25 cellular contexts compared by ENCODE assay signal in the genomic region with DNA sequence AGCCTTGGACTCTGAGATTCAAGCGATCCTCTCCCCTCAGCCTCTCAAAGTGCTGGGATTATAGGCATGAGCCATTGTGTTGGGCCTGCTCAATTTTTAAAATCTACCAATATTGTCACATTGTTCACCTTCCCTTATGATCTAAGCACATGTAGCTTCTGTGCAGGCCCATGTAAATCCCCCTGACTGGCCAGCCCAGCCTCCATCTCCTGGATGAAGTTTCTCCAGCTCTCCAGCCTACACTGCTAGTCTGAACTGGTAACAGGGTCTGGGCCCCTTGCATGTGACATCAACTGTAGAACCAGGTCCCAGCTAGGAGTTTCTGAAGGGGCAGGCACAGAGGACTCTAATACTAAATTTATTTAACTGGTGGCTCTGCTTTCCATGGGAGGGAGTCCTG. TPM values are rescaled to one million over a fixed set of nuclear protein-coding genes. Genes with fewer than 3 reads are reported as not detected.
DNase-seq lines count a peak whose midpoint lies in the region; ATAC-seq lines count a peak whose summit lies in the region.
"Had no signal": no experiment of that assay in that cellular context is flagged by ENCODE, and none has a peak within 500 bp of the region (broad histone marks: within the 10 kb centered on the region; RNA-seq: fewer than 3 reads in every experiment).

No MANE protein-coding gene starts in this region.

- peaks cover 54% of the 10 kb centered on the region for H3K4me1 Mint-ChIP-seq in activated CD4-positive, alpha-beta T cell treated with anti-CD3 and anti-CD28 coated beads, Interleukin-2, amount 10 ng/mL, durations not matched to agents 7 days and 5 days
- peaks cover 54% of the 10 kb centered on the region for H3K4me1 Mint-ChIP-seq in stimulated activated naive CD8-positive, alpha-beta T cell treated with anti-CD3 and anti-CD28 coated beads, Interleukin-15, amount 100 ng/mL, for 72 hours
- peaks cover 92% of the 10 kb centered on the region in 2 donors for H3K4me1 Mint-ChIP-seq in immature natural killer cell
- peaks cover 13 to 26% of the 10 kb centered on the region in 2 donors for H3K4me1 Mint-ChIP-seq in stimulated activated naive B cell treated with anti-CD40 and anti-IgM and Interleukin-4, amounts not matched to agents 10 μg/mL and 1 μg/mL and 100 μg/mL, for 72 hours

- DNase-seq in activated CD4-positive, alpha-beta T cell treated with anti-CD3 and anti-CD28 coated beads, Interleukin-2, amount 10 ng/mL, durations not matched to agents 7 days and 5 days = no peak
- no peak for DNase-seq in activated CD4-positive, alpha-beta T cell treated with anti-CD3 and anti-CD28 coated beads for 1 hour
- no peak for DNase-seq in stimulated activated naive CD8-positive, alpha-beta T cell treated with anti-CD3 and anti-CD28 coated beads, Interleukin-15, amount 100 ng/mL, for 72 hours
- no peak for DNase-seq in stimulated activated naive CD8-positive, alpha-beta T cell treated with anti-CD3 and anti-CD28 coated beads, Interleukin-15, Interleukin-2, amounts not matched to agents 100 U/mL and 50 U/mL, for 24 hours
- no peak for DNase-seq in immature natural killer cell
- no peak for DNase-seq in stimulated activated naive B cell treated with anti-CD40 and anti-IgM and Interleukin-4, amounts not matched to agents 10 μg/mL and 1 μg/mL and 100 μg/mL, for 72 hours
- no peak for DNase-seq in NCI-H69 (lab: John Stamatoyannopoulos, UW)
- DNase-seq: AML-193; CD4-positive, CD25-positive, alpha-beta regulatory T cell; glutamatergic neuron; GM23248; Kasumi-1; mammary epithelial cell; NCI-H1417; NCI-H2029; NCI-H526; right cardiac atrium; Right ventricle myocardium superior; stimulated activated CD4-positive, alpha-beta T cell treated with anti-CD3 and anti-CD28 coated beads, Interleukin-2, amount 100 ng/mL, for 24 hours; stimulated activated CD8-positive, alpha-beta memory T cell treated with anti-CD3 and anti-CD28 coated beads, Interleukin-4, amount 100 ng/mL, for 48 hours; T1000; tibial artery; WERI-Rb-1 had no signal

- H3K27ac Mint-ChIP-seq in activated CD4-positive, alpha-beta T cell treated with anti-CD3 and anti-CD28 coated beads, Interleukin-2, amount 10 ng/mL, durations not matched to agents 7 days and 5 days = peak overlapping the region; percentile 58
- peak overlapping the region; percentile 30 to 55 for H3K27ac Mint-ChIP-seq in stimulated activated naive CD8-positive, alpha-beta T cell treated with anti-CD3 and anti-CD28 coated beads, Interleukin-15, amount 100 ng/mL, for 72 hours
- peak overlapping the region; percentile 98 to 100 (median 99) for H3K27ac Mint-ChIP-seq in immature natural killer cell
- peak overlapping the region; percentile 84 for H3K27ac Mint-ChIP-seq in stimulated activated naive B cell treated with anti-CD40 and anti-IgM and Interleukin-4, amounts not matched to agents 10 μg/mL and 1 μg/mL and 100 μg/mL, for 72 hours

- H3K36me3 Mint-ChIP-seq in activated CD4-positive, alpha-beta T cell treated with anti-CD3 and anti-CD28 coated beads, Interleukin-2, amount 10 ng/mL, durations not matched to agents 7 days and 5 days (ENCODE audit: low read depth) = peaks cover 71% of the 10 kb centered on the region
- peaks cover 34 to 52% (median 45%) of the 10 kb centered on the region in 3 donors for H3K36me3 Mint-ChIP-seq in immature natural killer cell
- peaks cover 60 to 68% of the 10 kb centered on the region in 2 donors for H3K36me3 Mint-ChIP-seq in stimulated activated naive B cell treated with anti-CD40 and anti-IgM and Interleukin-4, amounts not matched to agents 10 μg/mL and 1 μg/mL and 100 μg/mL, for 72 hours

- CTCF ChIA-PET in activated CD4-positive, alpha-beta T cell treated with anti-CD3 and anti-CD28 coated beads, Interleukin-2, amount 10 ng/mL, durations not matched to agents 7 days and 5 days (lab: Charles Lee) = interaction anchor here (0.5 to 1.4 kb wide), 4 partner anchors 8 to 18 kb away, joined by 3 to 4 read pairs (median 4); no protein-coding TSS in a partner anchor

- no peak overlapping the region for H3K4me3 Mint-ChIP-seq in activated CD4-positive, alpha-beta T cell treated with anti-CD3 and anti-CD28 coated beads, Interleukin-2, amount 10 ng/mL, durations not matched to agents 7 days and 5 days
- peak overlapping the region; percentile 38 to 73 for H3K4me3 Mint-ChIP-seq in stimulated activated naive CD8-positive, alpha-beta T cell treated with anti-CD3 and anti-CD28 coated beads, Interleukin-15, amount 100 ng/mL, for 72 hours
- peak overlapping the region; percentile 81 to 96 (median 84) for H3K4me3 Mint-ChIP-seq in immature natural killer cell
- no peak overlapping the region for H3K4me3 Mint-ChIP-seq in stimulated activated naive B cell treated with anti-CD40 and anti-IgM and Interleukin-4, amounts not matched to agents 10 μg/mL and 1 μg/mL and 100 μg/mL, for 72 hours

- H3K9me3 Mint-ChIP-seq in activated CD4-positive, alpha-beta T cell treated with anti-CD3 and anti-CD28 coated beads, Interleukin-2, amount 10 ng/mL, durations not matched to agents 7 days and 5 days = no peaks in the 10 kb centered on the region
- no peaks in the 10 kb centered on the region for H3K9me3 Mint-ChIP-seq in stimulated activated naive CD8-positive, alpha-beta T cell treated with anti-CD3 and anti-CD28 coated beads, Interleukin-15, amount 100 ng/mL, for 72 hours
- H3K9me3 Mint-ChIP-seq in immature natural killer cell = peaks cover 0 to 2% (median 0%) of the 10 kb centered on the region in 6 donors
- H3K9me3 Mint-ChIP-seq in stimulated activated naive B cell treated with anti-CD40 and anti-IgM and Interleukin-4, amounts not matched to agents 10 μg/mL and 1 μg/mL and 100 μg/mL, for 72 hours = no peaks in the 10 kb centered on the region
- H3K9me3 Mint-ChIP-seq: CD4-positive, CD25-positive, alpha-beta regulatory T cell had no signal

- no peaks in the 10 kb centered on the region for H3K27me3 Mint-ChIP-seq in activated CD4-positive, alpha-beta T cell treated with anti-CD3 and anti-CD28 coated beads, Interleukin-2, amount 10 ng/mL, durations not matched to agents 7 days and 5 days
- H3K27me3 Mint-ChIP-seq in stimulated activated naive CD8-positive, alpha-beta T cell treated with anti-CD3 and anti-CD28 coated beads, Interleukin-15, amount 100 ng/mL, for 72 hours = no peaks in the 10 kb centered on the region
- H3K27me3 Mint-ChIP-seq in immature natural killer cell (ENCODE audit: low read depth in 3 of 3) = peaks cover 13 to 25% (median 24%) of the 10 kb centered on the region in 3 donors
- H3K27me3 Mint-ChIP-seq in stimulated activated naive B cell treated with anti-CD40 and anti-IgM and Interleukin-4, amounts not matched to agents 10 μg/mL and 1 μg/mL and 100 μg/mL, for 72 hours = no peaks in the 10 kb centered on the region
- H3K27me3 Mint-ChIP-seq: CD4-positive, CD25-positive, alpha-beta regulatory T cell had no signal

- ATAC-seq in stimulated activated naive CD8-positive, alpha-beta T cell treated with anti-CD3 and anti-CD28 coated beads, Interleukin-15, amount 100 ng/mL, for 72 hours = no peak
- no peak for ATAC-seq in stimulated activated naive CD8-positive, alpha-beta T cell treated with anti-CD3 and anti-CD28 coated beads, Interleukin-15, Interleukin-2, amounts not matched to agents 100 U/mL and 50 U/mL, for 24 hours
- no peak for ATAC-seq in stimulated activated naive B cell treated with anti-CD40 and anti-IgM and Interleukin-4, amounts not matched to agents 10 μg/mL and 1 μg/mL and 100 μg/mL, for 72 hours (replicated peaks)
- ATAC-seq in GM21529 (IDR thresholded peaks at IDR 0.05; ENCODE audit: unreplicated experiment) = no peak
- ATAC-seq: HepG2, right cardiac atrium had no signal

- POLR2A ChIA-PET in activated CD4-positive, alpha-beta T cell treated with anti-CD3 and anti-CD28 coated beads, Interleukin-2, amount 10 ng/mL, durations not matched to agents 7 days and 5 days (lab: Charles Lee) = interaction anchor here (0.5 kb wide), 1 partner anchor 98 kb away, joined by 3 read pairs; no protein-coding TSS in a partner anchor

RNA-seq across cellular contexts. Expression of a gene that starts 32.8 kb away (rescaled TPM):
- total RNA-seq in activated CD4-positive, alpha-beta T cell treated with anti-CD3 and anti-CD28 coated beads, Interleukin-2, amount 10 ng/mL, durations not matched to agents 7 days and 5 days = 10 to 100 TPM in 1 of 2 experiments, 1 to 10 TPM in 1; 8.9 to 11.0 TPM
- polyA plus RNA-seq in immature natural killer cell = 100 to 1,000 TPM in 2 of 3 donors, 10 to 100 TPM in 1; 72.9 to 100 (median 100) TPM

Comparison
In these comparisons a context has a peak if more than half of its experiments do, and no peak if none do; other contexts are left out.
1. H3K27ac Mint-ChIP-seq: peak in every context shown above with its lines; median percentile 99 in immature natural killer cell; 84 in stimulated activated naive B cell treated with anti-CD40 and anti-IgM and Interleukin-4, amounts not matched to agents 10 μg/mL and 1 μg/mL and 100 μg/mL, for 72 hours; 58 in activated CD4-positive, alpha-beta T cell treated with anti-CD3 and anti-CD28 coated beads, Interleukin-2, amount 10 ng/mL, durations not matched to agents 7 days and 5 days; 42 in stimulated activated naive CD8-positive, alpha-beta T cell treated with anti-CD3 and anti-CD28 coated beads, Interleukin-15, amount 100 ng/mL, for 72 hours.
2. H3K4me3 Mint-ChIP-seq: peak in stimulated activated naive CD8-positive, alpha-beta T cell treated with anti-CD3 and anti-CD28 coated beads, Interleukin-15, amount 100 ng/mL, for 72 hours (2 of 2) and immature natural killer cell (5 of 5); none in activated CD4-positive, alpha-beta T cell treated with anti-CD3 and anti-CD28 coated beads, Interleukin-2, amount 10 ng/mL, durations not matched to agents 7 days and 5 days (single experiment) and stimulated activated naive B cell treated with anti-CD40 and anti-IgM and Interleukin-4, amounts not matched to agents 10 μg/mL and 1 μg/mL and 100 μg/mL, for 72 hours (0 of 2).